9 cellular contexts compared by ENCODE assay signal in genomic region chr14:23006544-23007419, GRCh38. TPM values are rescaled to one million over a fixed set of nuclear protein-coding genes. Genes with fewer than 3 reads are reported as not detected.
A peak's percentile ranks its signal among the peaks of the same experiment; 100 is the strongest.
DNase-seq lines count a peak whose midpoint lies in the region; ATAC-seq, FAIRE-seq and TF ChIP-seq lines count a peak whose summit lies in the region.
"Had no signal": no experiment of that assay in that cellular context is flagged by ENCODE, and none has a peak within 500 bp of the region (broad histone marks: within the 10 kb centered on the region; RNA-seq: fewer than 3 reads in every experiment).

No MANE protein-coding gene starts in this region.

- POLR2A ChIA-PET in activated B cell treated with CpG ODN at 0.5 μM for 24 hours (lab: Charles Lee) = interaction anchor here (0.5 to 3.5 kb wide), 38 partner anchors 8 to 547 kb away, joined by 3 to 25 read pairs (median 5); partner anchors contain the start of genes ACIN1, AJUBA, C14orf119 and CDH24

- FAIRE-seq in islet of Langerhans (lab: Jason Lieb, UNC) = peak; percentile 13

- TF ChIP-seq CTCF in activated B cell treated with CpG ODN at 0.5 μM for 24 hours (IDR thresholded peaks at IDR 0.05) = no peak

- peak; percentile 98 for DNase-seq in AG08396 (ENCODE audit: low spot score)
- peak; percentile 98 for DNase-seq in NCI-H2227 treated with DMSO at 0.1 percent for 48 hours (lab: John Stamatoyannopoulos, UW)
- peak; percentile 90 for DNase-seq in activated B cell treated with CpG ODN at 0.5 μM for 24 hours
- peak; percentile 99 for DNase-seq in central memory CD4-positive, alpha-beta T cell
- peak; percentile 92 for DNase-seq in stimulated activated CD4-positive, alpha-beta T cell treated with anti-CD3 and anti-CD28 coated beads, Interleukin-12 subunit alpha, Interleukin-12 subunit beta, amount 100 ng/mL, for 4 hours

- intact Hi-C loops in activated B cell treated with CpG ODN at 0.5 μM for 24 hours (cut with micrococcal nuclease) = loop anchor here (1.0 to 5.0 kb wide), 10 partner anchors 24 to 780 kb away; partner anchors contain the start of genes ACIN1, AJUBA, C14orf119 and CDH24

- H3K9me3 Mint-ChIP-seq in activated B cell treated with CpG ODN at 0.5 μM for 24 hours = no peaks in the 10 kb centered on the region

- peaks cover 11% of the 10 kb centered on the region for H3K36me3 Mint-ChIP-seq in activated B cell treated with CpG ODN at 0.5 μM for 24 hours (ENCODE audit: low read depth)

- peak overlapping the region; percentile 94 for H3K4me3 Mint-ChIP-seq in activated B cell treated with CpG ODN at 0.5 μM for 24 hours

- H3K4me1 Mint-ChIP-seq in activated B cell treated with CpG ODN at 0.5 μM for 24 hours = peaks cover 47% of the 10 kb centered on the region

- ATAC-seq in GM18907 (IDR thresholded peaks at IDR 0.05; ENCODE audit: unreplicated experiment) = peak; percentile 94
- peak; percentile 95 for ATAC-seq in HG03159 (IDR thresholded peaks at IDR 0.05; ENCODE audit: unreplicated experiment)
- ATAC-seq in activated B cell treated with CpG ODN at 0.5 μM for 24 hours (ENCODE audit: low read depth) = peak; percentile 92

- H3K27me3 Mint-ChIP-seq in activated B cell treated with CpG ODN at 0.5 μM for 24 hours = no peaks in the 10 kb centered on the region

- CTCF ChIA-PET in activated B cell treated with CpG ODN at 0.5 μM for 24 hours (lab: Charles Lee) = interaction anchor here (0.6 to 3.8 kb wide), 17 partner anchors 12 to 87 kb away, joined by 3 to 48 read pairs (median 3); partner anchors contain the start of genes AJUBA, CDH24, PRMT5 and RBM23

- peak overlapping the region; percentile 97 for H3K27ac Mint-ChIP-seq in activated B cell treated with CpG ODN at 0.5 μM for 24 hours

RNA-seq across cellular contexts. Expression of gene C14orf93, which starts 3.2 kb away (rescaled TPM):
- total RNA-seq in activated B cell treated with CpG ODN at 0.5 μM for 24 hours = 13.5 and 14.0 TPM in 2 replicates

RNA-seq across cellular contexts. Expression of gene AJUBA, which starts 24.4 kb away (rescaled TPM):
- total RNA-seq in activated B cell treated with CpG ODN at 0.5 μM for 24 hours = 0.29 and 0.67 TPM in 2 replicates

RNA-seq across cellular contexts. Expression of gene PSMB5, which starts 27.9 kb away (rescaled TPM):
- 53.3 and 67.5 TPM in 2 replicates for total RNA-seq in activated B cell treated with CpG ODN at 0.5 μM for 24 hours

RNA-seq across cellular contexts. Expression of gene PSMB11, which starts 35.2 kb away (rescaled TPM):
- not detected in 2 replicates for total RNA-seq in activated B cell treated with CpG ODN at 0.5 μM for 24 hours
- total RNA-seq: activated CD8-positive, alpha-beta memory T cell treated with anti-CD3 and anti-CD28 coated beads for 36 hours had no signal

RNA-seq across cellular contexts. Expression of gene HAUS4, which starts 49.9 kb away (rescaled TPM):
- total RNA-seq in activated B cell treated with CpG ODN at 0.5 μM for 24 hours = 28.4 and 33.2 TPM in 2 replicates

Comparison
In these comparisons a context has a peak if more than half of its experiments do, and no peak if none do; other contexts are left out.
1. Peak in every context shown above with its lines: DNase-seq and ATAC-seq.